In the genomic region with DNA sequence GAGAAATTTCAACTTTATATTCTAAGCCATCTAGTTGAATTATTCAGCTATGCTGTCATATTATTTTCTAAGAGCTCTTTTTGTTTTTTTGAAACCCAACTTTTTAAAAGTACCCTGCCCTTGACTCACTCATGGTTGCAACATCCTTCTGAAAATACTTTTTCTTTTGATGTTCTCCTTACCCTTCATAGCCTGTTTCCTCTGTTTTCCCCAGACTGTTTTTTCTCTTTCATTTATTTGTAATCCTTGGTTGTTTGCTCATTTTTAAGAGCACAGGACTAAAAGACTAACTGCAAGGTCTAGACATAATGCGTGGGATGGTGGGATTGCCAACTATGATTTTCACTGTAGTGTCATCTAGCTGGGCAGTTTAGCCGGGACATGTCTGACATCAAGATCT, we compare ENCODE assay signal across 26 cellular contexts. TPM values are rescaled to one million over a fixed set of nuclear protein-coding genes. Genes with fewer than 3 reads are reported as not detected.
DNase-seq lines count a peak whose midpoint lies in the region; ATAC-seq and TF ChIP-seq lines count a peak whose summit lies in the region.
"Had no signal": no experiment of that assay in that cellular context is flagged by ENCODE, and none has a peak within 500 bp of the region (broad histone marks: within the 10 kb centered on the region; RNA-seq: fewer than 3 reads in every experiment).

No MANE protein-coding gene starts in this region.

- H3K36me3 ChIP-seq in vagina: peaks cover 0 to 40% of the 10 kb centered on the region in 2 donors
- H3K36me3 ChIP-seq: neutrophil had no signal

- no peaks in the 10 kb centered on the region for H3K27me3 ChIP-seq in vagina
- H3K27me3 ChIP-seq: brain microvascular endothelial cell, esophagus squamous epithelium, heart left ventricle, neutrophil, spleen, tibial artery had no signal

- H3K4me3 Mint-ChIP-seq in activated naive CD4-positive, alpha-beta T cell treated with anti-CD3 and anti-CD28 coated beads, Interleukin-2, amount 10 ng/mL, durations not matched to agents 7 days and 5 days: no peak overlapping the region
- H3K4me3 Mint-ChIP-seq: IgD-negative memory B cell; memory B cell; stimulated activated naive CD8-positive, alpha-beta T cell treated with anti-CD3 and anti-CD28 coated beads, Interleukin-15, Interleukin-2, amounts not matched to agents 100 ng/mL and 50 ng/mL, for 24 hours had no signal

- ATAC-seq in HG03039 (IDR thresholded peaks at IDR 0.05; ENCODE audit: unreplicated experiment): no peak
- ATAC-seq: A549, left colon had no signal

- H3K9me3 Mint-ChIP-seq in activated naive CD4-positive, alpha-beta T cell treated with anti-CD3 and anti-CD28 coated beads, Interleukin-2, amount 10 ng/mL, durations not matched to agents 7 days and 5 days: no peaks in the 10 kb centered on the region
- H3K9me3 Mint-ChIP-seq: stimulated activated naive CD8-positive, alpha-beta T cell treated with anti-CD3 and anti-CD28 coated beads, Interleukin-15, Interleukin-2, amounts not matched to agents 100 ng/mL and 50 ng/mL, for 24 hours had no signal

- H3K36me3 Mint-ChIP-seq in activated naive CD4-positive, alpha-beta T cell treated with anti-CD3 and anti-CD28 coated beads, Interleukin-2, amount 10 ng/mL, durations not matched to agents 7 days and 5 days: peaks cover 27% of the 10 kb centered on the region

- H3K4me1 ChIP-seq in vagina: no peaks in the 10 kb centered on the region
- H3K4me1 ChIP-seq: A549, esophagus squamous epithelium, heart left ventricle, spleen, tibial artery had no signal

- H3K4me3 ChIP-seq in fibroblast of mammary gland (ENCODE audit: control insufficient read depth, low read depth, low read length) (no peak overlapping the region), vagina (no peak overlapping the region)
- H3K4me3 ChIP-seq: A549, coronary artery, esophagus squamous epithelium, heart left ventricle, spleen, tibial artery had no signal

- TF ChIP-seq CTCF in fibroblast of mammary gland (conservative IDR thresholded peaks at IDR 0.05; ENCODE audit: control insufficient read depth, insufficient read depth, low read depth, low read length): no peak
- no peak for TF ChIP-seq CTCF in vagina (IDR thresholded peaks at IDR 0.05)

- intact Hi-C loops in vagina (cut with DNase I): no loop called here

- no peak for TF ChIP-seq POLR2A in vagina (IDR thresholded peaks at IDR 0.05)

- H3K27ac ChIP-seq in vagina: no peak overlapping the region
- H3K27ac ChIP-seq: A549, brain microvascular endothelial cell, coronary artery, esophagus squamous epithelium, heart left ventricle, HL-60, neutrophil, spleen, tibial artery had no signal

- CTCF ChIA-PET in activated naive CD4-positive, alpha-beta T cell treated with anti-CD3 and anti-CD28 coated beads, Interleukin-2, amount 10 ng/mL, durations not matched to agents 7 days and 5 days (lab: Charles Lee): no interaction called here

- no peaks in the 10 kb centered on the region for H3K27me3 Mint-ChIP-seq in activated naive CD4-positive, alpha-beta T cell treated with anti-CD3 and anti-CD28 coated beads, Interleukin-2, amount 10 ng/mL, durations not matched to agents 7 days and 5 days
- H3K27me3 Mint-ChIP-seq: IgD-negative memory B cell; memory B cell; stimulated activated naive CD8-positive, alpha-beta T cell treated with anti-CD3 and anti-CD28 coated beads, Interleukin-15, Interleukin-2, amounts not matched to agents 100 ng/mL and 50 ng/mL, for 24 hours had no signal

- H3K9me3 ChIP-seq in vagina: no peaks in the 10 kb centered on the region
- H3K9me3 ChIP-seq: A549, esophagus squamous epithelium, heart left ventricle, neutrophil, spleen, tibial artery had no signal

- no peak for DNase-seq in activated naive CD4-positive, alpha-beta T cell treated with anti-CD3 and anti-CD28 coated beads, Interleukin-2, amount 10 ng/mL, durations not matched to agents 7 days and 5 days
- DNase-seq in activated naive CD4-positive, alpha-beta T cell (lab: John Stamatoyannopoulos, UW): no peak
- DNase-seq in MV-4-11 (lab: John Stamatoyannopoulos, UW) (peak; percentile 45), fibroblast of mammary gland (ENCODE audit: low read depth) (peak; percentile 57), stromal cell of bone marrow (ENCODE audit: low read depth) (peak; percentile 43), NCI-H226 (no peak), vagina (ENCODE audit: extremely low spot score in 2 of 2) (no peak)
- DNase-seq: activated CD4-positive, CD25-positive, alpha-beta regulatory T cell treated with anti-CD3 and anti-CD28 coated beads, Interleukin-2, amount 50 U/mL, for 72 hours; brain microvascular endothelial cell; esophagus squamous epithelium; heart left ventricle; left colon; NCI-H146; NCI-H748 treated with DMSO at 0.1 percent for 48 hours; spleen; stimulated activated CD4-positive, alpha-beta T cell treated with anti-CD3 and anti-CD28 coated beads, Interleukin-4, amount 100 ng/mL, for 24 hours; SW 1271; tibial artery had no signal

- H3K27ac Mint-ChIP-seq in activated naive CD4-positive, alpha-beta T cell treated with anti-CD3 and anti-CD28 coated beads, Interleukin-2, amount 10 ng/mL, durations not matched to agents 7 days and 5 days: peak overlapping the region; percentile 42
- H3K27ac Mint-ChIP-seq: IgD-negative memory B cell; memory B cell; stimulated activated naive CD8-positive, alpha-beta T cell treated with anti-CD3 and anti-CD28 coated beads, Interleukin-15, Interleukin-2, amounts not matched to agents 100 ng/mL and 50 ng/mL, for 24 hours had no signal

- peaks cover 9% of the 10 kb centered on the region for H3K4me1 Mint-ChIP-seq in activated naive CD4-positive, alpha-beta T cell treated with anti-CD3 and anti-CD28 coated beads, Interleukin-2, amount 10 ng/mL, durations not matched to agents 7 days and 5 days
- H3K4me1 Mint-ChIP-seq: memory B cell had no signal

RNA-seq across cellular contexts. Expression of a gene that starts 21.2 kb away (rescaled TPM):
- total RNA-seq in vagina: 30.7 TPM

Comparison
In these comparisons a context has a peak if more than half of its experiments do, and no peak if none do; other contexts are left out.
1. DNase-seq: peak in MV-4-11 (single experiment), fibroblast of mammary gland (single experiment) and stromal cell of bone marrow (single experiment); none in activated naive CD4-positive, alpha-beta T cell treated with anti-CD3 and anti-CD28 coated beads, Interleukin-2, amount 10 ng/mL, durations not matched to agents 7 days and 5 days (single experiment), activated naive CD4-positive, alpha-beta T cell (0 of 4), NCI-H226 (single experiment) and vagina (0 of 2).